In genomic region chr7:106655703-106656498, GRCh38 we compare ENCODE assay signal across 16 cellular contexts. TPM values are rescaled to one million over a fixed set of nuclear protein-coding genes. Genes with fewer than 3 reads are reported as not detected.
DNase-seq lines count a peak whose midpoint lies in the region; ATAC-seq and TF ChIP-seq lines count a peak whose summit lies in the region.
"Had no signal": no experiment of that assay in that cellular context is flagged by ENCODE, and none has a peak within 500 bp of the region (broad histone marks: within the 10 kb centered on the region; RNA-seq: fewer than 3 reads in every experiment).

No MANE protein-coding gene starts in this region.

- no peak overlapping the region for H2BK5ac ChIP-seq in IMR-90 (ENCODE audit: low read depth, low read length, poor library complexity, severe bottlenecking)

- no peak for ATAC-seq in IMR-90 (ENCODE audit: low read depth)
- ATAC-seq in SK-N-SH treated with all-trans-retinoic acid at 6 μM for 48 hours, result no peak
- no peak for ATAC-seq in psoas muscle
- ATAC-seq in GM21367 (IDR thresholded peaks at IDR 0.05; ENCODE audit: unreplicated experiment), result no peak
- ATAC-seq: GM23338 had no signal

- H4K20me1 ChIP-seq in IMR-90 (ENCODE audit: insufficient read depth, low read length), result no peaks in the 10 kb centered on the region

- H3K27me3 ChIP-seq in CD8-positive, alpha-beta memory T cell (ENCODE audit: insufficient read depth, low read length, poor library complexity, severe bottlenecking), result no peaks in the 10 kb centered on the region
- H3K27me3 ChIP-seq in IMR-90 (ENCODE audit: control insufficient read depth, insufficient read depth, low read length), result no peaks in the 10 kb centered on the region
- H3K27me3 ChIP-seq in psoas muscle (ENCODE audit: insufficient read depth in 3 of 3, low read length in 2 of 3), result no peaks in the 10 kb centered on the region

- H3K9me3 Mint-ChIP-seq in CD8-positive, alpha-beta memory T cell, result no peaks in the 10 kb centered on the region
- H3K9me3 Mint-ChIP-seq: CD4-positive, alpha-beta memory T cell; GM23338; IgD-negative memory B cell had no signal

- no peaks in the 10 kb centered on the region for H3K9me3 ChIP-seq in CD8-positive, alpha-beta memory T cell (ENCODE audit: low read length)
- H3K9me3 ChIP-seq in IMR-90 (ENCODE audit: control insufficient read depth, insufficient read depth, low read length) (no peaks in the 10 kb centered on the region), psoas muscle (no peaks in the 10 kb centered on the region)

- peak overlapping the region; percentile 48 for H3K27ac ChIP-seq in CD8-positive, alpha-beta memory T cell (ENCODE audit: low read depth, low read length)
- H3K27ac ChIP-seq in IMR-90 (ENCODE audit: insufficient read depth, low read length), result no peak overlapping the region
- H3K27ac ChIP-seq in psoas muscle, result no peak overlapping the region

- H3K4me2 ChIP-seq in IMR-90 (ENCODE audit: low read depth, low read length), result no peak overlapping the region
- H3K4me2 ChIP-seq: GM23338 had no signal

- TF ChIP-seq RAD21 in IMR-90 (IDR thresholded peaks at IDR 0.05; ENCODE audit: low read length), result no peak

- in situ Hi-C loops in IMR-90 (cut with MboI; ENCODE audit: low sequenced_read_pairs), result loop anchor here (10.0 kb wide), 1 partner anchor 481 kb away; no protein-coding TSS in a partner anchor

- H2AK5ac ChIP-seq in IMR-90 (ENCODE audit: low read depth, low read length), result 0 out of 2 replicates have a peak overlapping the region, but pooled peaks have one; percentile 13

- no peak overlapping the region for H2AK9ac ChIP-seq in IMR-90 (replicated peaks; ENCODE audit: low read depth, low read length, poor library complexity)

- TF ChIP-seq POLR2A in IMR-90 (IDR thresholded peaks at IDR 0.05; ENCODE audit: low read depth, low read length), result no peak

- peaks cover 0 to 3% (median 0%) of the 10 kb centered on the region in 3 donors for H3K36me3 Mint-ChIP-seq in CD8-positive, alpha-beta memory T cell
- H3K36me3 Mint-ChIP-seq: IgD-negative memory B cell had no signal

- no peak overlapping the region for H2BK120ac ChIP-seq in IMR-90 (ENCODE audit: low read depth, low read length)

- CTCF ChIA-PET in CD8-positive, alpha-beta memory T cell (lab: Charles Lee), result interaction anchor here (1.4 kb wide), 1 partner anchor 81 kb away, joined by 4 read pairs; no protein-coding TSS in a partner anchor
- CTCF ChIA-PET in IMR-90 (lab: Yijun Ruan, JAX), result interaction anchor here (1.6 to 1.8 kb wide), 2 partner anchors 113 to 479 kb away, joined by 4 to 10 read pairs; no protein-coding TSS in a partner anchor

- no TSS peak for BruUV-seq in IMR-90 (replicated peaks; lab: Mats Ljungman, UMichigan)

- H3K4me3 ChIP-seq in CD8-positive, alpha-beta memory T cell (ENCODE audit: low read length), result no peak overlapping the region
- H3K4me3 ChIP-seq in IMR-90 (ENCODE audit: insufficient read depth, low read depth, low read length) (no peak overlapping the region), epithelial cell of esophagus (ENCODE audit: low read length) (no peak overlapping the region), psoas muscle (no peak overlapping the region)
- H3K4me3 ChIP-seq: GM23338 had no signal

- no peak overlapping the region for H3K14ac ChIP-seq in IMR-90 (replicated peaks; ENCODE audit: low read depth, low read length)

- no CpG with 5 or more reads among the region's 5 CpGs for WGBS in IMR-90 (ENCODE audit: extremely low coverage in 2 of 2, insufficient read length in 1 of 2), 2 experiments
- 93 to 97% (median 94%) methylated on average over 5 of the region's 5 CpGs for WGBS in psoas muscle, 3 donors

- H3K27ac Mint-ChIP-seq in CD8-positive, alpha-beta memory T cell, result no peak overlapping the region
- H3K27ac Mint-ChIP-seq: B cell, GM23338 had no signal

- H3K4me3 Mint-ChIP-seq in CD8-positive, alpha-beta memory T cell, result no peak overlapping the region
- H3K4me3 Mint-ChIP-seq: B cell; CD4-positive, alpha-beta memory T cell; GM23338; IgD-negative memory B cell had no signal

- H3K9ac ChIP-seq in IMR-90 (ENCODE audit: low read depth, low read length), result no peak overlapping the region

- dilution Hi-C loops in IMR-90 (cut with HindIII; ENCODE audit: low sequenced_read_pairs, unreplicated experiment), result no loop called here

- H2BK15ac ChIP-seq in IMR-90 (ENCODE audit: low read depth, low read length), result 0 out of 3 replicates have a peak overlapping the region, but pooled peaks have one; percentile 3

- no peak overlapping the region for H3K18ac ChIP-seq in IMR-90 (ENCODE audit: low read depth, low read length)

- peak overlapping the region; percentile 11; the same call in 1 of the 2 replicates for H4K91ac ChIP-seq in IMR-90 (ENCODE audit: insufficient read depth, low read depth, low read length)

- TF ChIP-seq CTCF in IMR-90 (conservative IDR thresholded peaks at IDR 0.05; ENCODE audit: low read depth, low read length), result no peak
- no peak for TF ChIP-seq CTCF in epithelial cell of esophagus (IDR thresholded peaks at IDR 0.05; ENCODE audit: insufficient read depth, low read depth, low read length, missing control alignments)
- no peak for TF ChIP-seq CTCF in psoas muscle (IDR thresholded peaks at IDR 0.05)

- peaks cover 5 to 9% of the 10 kb centered on the region in 2 donors for H3K27me3 Mint-ChIP-seq in CD8-positive, alpha-beta memory T cell
- H3K27me3 Mint-ChIP-seq: B cell; CD4-positive, alpha-beta memory T cell; IgD-negative memory B cell had no signal

- no peak overlapping the region for H3K56ac ChIP-seq in IMR-90 (ENCODE audit: extremely low read depth, insufficient read depth, low read length)

- no peaks in the 10 kb centered on the region for H3K9me1 ChIP-seq in IMR-90 (ENCODE audit: insufficient read depth, low read length)

- DNase-seq in CD8-positive, alpha-beta memory T cell, result no peak
- DNase-seq in IMR-90 (no peak), epithelial cell of esophagus (ENCODE audit: low read depth) (peak; percentile 47), psoas muscle (no peak), NCI-H2029 treated with DMSO at 0.1 percent for 48 hours (lab: John Stamatoyannopoulos, UW) (no peak)
- DNase-seq: C1 segment of cervical spinal cord; CD4-positive, alpha-beta memory T cell; COR-L47; DND-41; GDM1; H7 had no signal

- H2BK20ac ChIP-seq in IMR-90 (ENCODE audit: low read depth, low read length), result no peak overlapping the region

- no peaks in the 10 kb centered on the region for H3K36me3 ChIP-seq in CD8-positive, alpha-beta memory T cell (ENCODE audit: insufficient read depth, low read length)
- no peaks in the 10 kb centered on the region for H3K36me3 ChIP-seq in IMR-90 (ENCODE audit: control insufficient read depth, insufficient read depth, low read length)
- H3K36me3 ChIP-seq in psoas muscle (ENCODE audit: insufficient read depth in 1 of 2, low read depth in 1 of 2), result no peaks in the 10 kb centered on the region

- H3K4ac ChIP-seq in IMR-90 (ENCODE audit: low read depth, low read length), result peak overlapping the region; percentile 12; the same call in 1 of the 2 replicates

- H4K8ac ChIP-seq in IMR-90 (ENCODE audit: low read depth in 2 of 2, low read length in 2 of 2), result peak overlapping the region in 1 of 2 experiments; percentile 50; a peak in 1 of 4 replicates

- peaks cover 18 to 36% (median 24%) of the 10 kb centered on the region in 3 donors for H3K4me1 Mint-ChIP-seq in CD8-positive, alpha-beta memory T cell

- peaks cover 20% of the 10 kb centered on the region for H3K4me1 ChIP-seq in CD8-positive, alpha-beta memory T cell (ENCODE audit: insufficient read depth, low read length)
- H3K4me1 ChIP-seq in IMR-90 (ENCODE audit: control insufficient read depth, insufficient read depth, low read length) (0 out of 2 replicates have a peak, but pooled peaks cover 2% of the 10 kb centered on the region), psoas muscle (peaks cover 2% of the 10 kb centered on the region)

- intact Hi-C loops in IMR-90 (cut with micrococcal nuclease) (loop anchor here (2.0 to 5.0 kb wide), 2 partner anchors 169 to 389 kb away; partner anchors contain the start of gene PRKAR2B), psoas muscle (cut with DNase I) (loop anchor here in 1 of 2 donors (5.0 kb wide), 1 partner anchor 114 kb away; no protein-coding TSS in a partner anchor)

- H4K5ac ChIP-seq in IMR-90 (ENCODE audit: low read depth, low read length), result no peak overlapping the region

- H3K79me1 ChIP-seq in IMR-90 (ENCODE audit: low read depth in 1 of 2, low read length in 2 of 2), result peaks cover 17 to 28% of the 10 kb centered on the region in 2 experiments

- H2AFZ ChIP-seq in IMR-90 (replicated peaks; ENCODE audit: low read length, poor library complexity), result no peak overlapping the region
- H2AFZ ChIP-seq: GM23338 had no signal

- POLR2A ChIA-PET in CD8-positive, alpha-beta memory T cell (lab: Charles Lee), result no interaction called here
- POLR2A ChIA-PET in IMR-90 (lab: Charles Lee; ENCODE audit: unreplicated experiment), result no interaction called here

- 0 out of 2 replicates have a peak overlapping the region, but pooled peaks have one; percentile 31 for H3K23ac ChIP-seq in IMR-90 (ENCODE audit: low read depth, low read length)

TF ChIP-seq in IMR-90, 13 proteins besides CTCF, POLR2A, EP300 and RAD21 (continues in another document):
- TF ChIP-seq CHD1 (IDR thresholded peaks at IDR 0.05; ENCODE audit: low read depth, low read length) (no peak), CEBPB (IDR thresholded peaks at IDR 0.05; ENCODE audit: low read depth, low read length) (no peak), MAZ (IDR thresholded peaks at IDR 0.05; ENCODE audit: borderline replicate concordance, low read depth, low read length) (no peak), RCOR1 (IDR thresholded peaks at IDR 0.05; ENCODE audit: insufficient replicate concordance, low read length) (no peak), MAFK (IDR thresholded peaks at IDR 0.05; ENCODE audit: low read depth, low read length) (no peak)

RNA-seq across cellular contexts. Expression of gene CCDC71L, which starts 5.1 kb away (rescaled TPM):
- 10 to 100 TPM; 27.4 to 28.1 TPM for total RNA-seq in CD8-positive, alpha-beta memory T cell
- polyA plus RNA-seq in CD8-positive, alpha-beta memory T cell, result 6.7 TPM
- total RNA-seq in IMR-90 (2012; rRNA removed) (19.2 and 20.6 TPM in 2 replicates), psoas muscle (10 to 100 TPM in 1 of 4 donors, 1 to 10 TPM in 3; 4.2 to 12.4 (median 6.8) TPM)
- polyA plus RNA-seq in IMR-90 (2012; rRNA removed) (19.7 and 23.8 TPM in 2 replicates), psoas muscle (1 to 10 TPM; 2.8 to 7.9 (median 4.5) TPM)
- polyA plus RNA-seq in IMR-90 (2012; cell fraction: cytosol; rRNA removed), result 21.1 and 39.8 TPM in 2 replicates
- polyA plus RNA-seq in IMR-90 (2012; cell fraction: nucleus; rRNA removed; ENCODE audit: low replicate concordance), result 8.1 and 11.2 TPM in 2 replicates
